29 cellular contexts compared by ENCODE assay signal in genomic region chr9:5551771-5552170, GRCh38. TPM values are rescaled to one million over a fixed set of nuclear protein-coding genes. Genes with fewer than 3 reads are reported as not detected.
"Had no signal": no experiment of that assay in that cellular context is flagged by ENCODE, and none has a peak within 500 bp of the region (broad histone marks: within the 10 kb centered on the region; RNA-seq: fewer than 3 reads in every experiment).

No MANE protein-coding gene starts in this region.

- DNase-seq: activated CD4-positive, alpha-beta T cell treated with anti-CD3 and anti-CD28 coated beads for 4 hours; activated CD8-positive, alpha-beta memory T cell treated with anti-CD3 and anti-CD28 coated beads, Interleukin-2, amount 50 U/mL, for 4 hours; activated CD8-positive, alpha-beta T cell treated with anti-CD3 and anti-CD28 coated beads for 36 hours; activated gamma-delta T cell treated with Interleukin-2 at 50 U/mL for 16 hours; activated naive CD4-positive, alpha-beta T cell treated with anti-CD3 and anti-CD28 coated beads, Interleukin-2, amount 50 U/mL, for 16 hours; activated naive CD8-positive, alpha-beta T cell treated with anti-CD3 and anti-CD28 coated beads, Interleukin-2, amount 10 ng/mL, durations not matched to agents 7 days and 5 days; activated T-cell treated with anti-CD3 and anti-CD28 coated beads, Interleukin-2, amount 50 U/mL, for 72 hours; adrenal gland; MG63; MV-4-11; NCI-H1092 treated with DMSO at 0.1 percent for 48 hours; NCI-H1417 treated with DMSO at 0.1 percent for 48 hours; NCI-H1694; NCI-H2029; NCI-H345; NCI-H510A; NCI-H526 treated with DMSO at 0.1 percent for 48 hours; NK-92 treated with Interleukin-12 subunit alpha and Interleukin-12 subunit beta, amount 100 ng/mL, for 24 hours; OCI-M1; Peyer's patch; Right ventricle myocardium superior; SJCRH30 had no signal

- H3K27me3 ChIP-seq: adrenal gland, cardiac muscle cell, MG63, Peyer's patch, SJCRH30 had no signal

- H3K36me3 Mint-ChIP-seq: brain had no signal

- ATAC-seq: activated CD4-positive, CD25-positive, alpha-beta regulatory T cell treated with anti-CD3 and anti-CD28 coated beads, Interleukin-2, amount 50 U/mL, for 24 hours; activated CD8-positive, alpha-beta T cell treated with anti-CD3 and anti-CD28 coated beads for 36 hours; activated T-cell treated with anti-CD3 and anti-CD28 coated beads, Interleukin-2, amount 50 U/mL, for 72 hours had no signal

- H3K4me3 Mint-ChIP-seq: activated CD8-positive, alpha-beta T cell treated with anti-CD3 and anti-CD28 coated beads for 36 hours; activated naive CD8-positive, alpha-beta T cell treated with anti-CD3 and anti-CD28 coated beads, Interleukin-2, amount 10 ng/mL, durations not matched to agents 7 days and 5 days; activated T-cell treated with anti-CD3 and anti-CD28 coated beads, Interleukin-2, amount 50 U/mL, for 72 hours; brain; T-helper 1 cell treated with Interleukin-12 subunit alpha and Interleukin-12 subunit beta and Interleukin-4 antibody, amounts not matched to agents 30 μg/mL and 1 μg/mL, for 36 hours had no signal

- H3K4me3 ChIP-seq: adrenal gland, cardiac muscle cell, MG63, Peyer's patch, SJCRH30 had no signal

- H3K27ac ChIP-seq: adrenal gland, cardiac muscle cell, KMS-11, Peyer's patch, RWPE1, SJCRH30 had no signal

- H3K36me3 ChIP-seq: adrenal gland, cardiac muscle cell, MG63, Peyer's patch, SJCRH30 had no signal

- H3K9me3 Mint-ChIP-seq: activated CD8-positive, alpha-beta T cell treated with anti-CD3 and anti-CD28 coated beads for 36 hours; activated naive CD8-positive, alpha-beta T cell treated with anti-CD3 and anti-CD28 coated beads, Interleukin-2, amount 10 ng/mL, durations not matched to agents 7 days and 5 days; activated T-helper 2 cell treated with anti-CD3 and anti-CD28 coated beads, Interferon-gamma antibody, Interleukin-2, Interleukin-4, amounts not matched to agents 10 μg/mL and 5 μg/mL and 100 μg/mL, durations not matched to agents 14 hours and 24 hours and 36 hours; brain; T-helper 1 cell treated with Interleukin-12 subunit alpha and Interleukin-12 subunit beta and Interleukin-4 antibody, amounts not matched to agents 30 μg/mL and 1 μg/mL, for 36 hours had no signal

- H3K27ac Mint-ChIP-seq: activated CD8-positive, alpha-beta T cell treated with anti-CD3 and anti-CD28 coated beads for 36 hours; activated naive CD8-positive, alpha-beta T cell treated with anti-CD3 and anti-CD28 coated beads, Interleukin-2, amount 10 ng/mL, durations not matched to agents 7 days and 5 days; activated T-cell treated with anti-CD3 and anti-CD28 coated beads, Interleukin-2, amount 50 U/mL, for 72 hours; activated T-helper 2 cell treated with anti-CD3 and anti-CD28 coated beads, Interferon-gamma antibody, Interleukin-2, Interleukin-4, amounts not matched to agents 10 μg/mL and 5 μg/mL and 100 μg/mL, durations not matched to agents 14 hours and 24 hours and 36 hours; brain; T-helper 1 cell treated with Interleukin-12 subunit alpha and Interleukin-12 subunit beta and Interleukin-4 antibody, amounts not matched to agents 30 μg/mL and 1 μg/mL, for 36 hours had no signal

- H3K4me1 ChIP-seq: adrenal gland, Peyer's patch had no signal

- H3K27me3 Mint-ChIP-seq: activated CD8-positive, alpha-beta T cell treated with anti-CD3 and anti-CD28 coated beads for 36 hours; activated naive CD8-positive, alpha-beta T cell treated with anti-CD3 and anti-CD28 coated beads, Interleukin-2, amount 10 ng/mL, durations not matched to agents 7 days and 5 days; brain had no signal

- H3K9me3 ChIP-seq: adrenal gland, MG63, Peyer's patch, SJCRH30 had no signal

RNA-seq across cellular contexts. Expression of gene PDCD1LG2, which starts 41.4 kb away (rescaled TPM):
- total RNA-seq: cardiac muscle cell had no signal
- polyA plus RNA-seq: cardiac muscle cell had no signal
